In genomic region chr14:69005432-69006148, GRCh38 we compare ENCODE assay signal across 9 cellular contexts. TPM values are rescaled to one million over a fixed set of nuclear protein-coding genes. Genes with fewer than 3 reads are reported as not detected.
DNase-seq lines count a peak whose midpoint lies in the region; ATAC-seq, FAIRE-seq and TF ChIP-seq lines count a peak whose summit lies in the region.
"Had no signal": no experiment of that assay in that cellular context is flagged by ENCODE, and none has a peak within 500 bp of the region (broad histone marks: within the 10 kb centered on the region; RNA-seq: fewer than 3 reads in every experiment).

No MANE protein-coding gene starts in this region.

- H3K9me3 Mint-ChIP-seq in stimulated activated naive CD8-positive, alpha-beta T cell treated with anti-CD3 and anti-CD28 coated beads, Interleukin-15, amount 100 ng/mL, for 72 hours = no peaks in the 10 kb centered on the region
- no peaks in the 10 kb centered on the region for H3K9me3 Mint-ChIP-seq in naive thymus-derived CD8-positive, alpha-beta T cell
- H3K9me3 Mint-ChIP-seq: activated B cell treated with CpG ODN at 0.5 μM for 24 hours had no signal

- no peaks in the 10 kb centered on the region for H3K27me3 Mint-ChIP-seq in stimulated activated naive CD8-positive, alpha-beta T cell treated with anti-CD3 and anti-CD28 coated beads, Interleukin-15, amount 100 ng/mL, for 72 hours
- peaks cover 0 to 10% (median 3%) of the 10 kb centered on the region in 5 donors for H3K27me3 Mint-ChIP-seq in naive thymus-derived CD8-positive, alpha-beta T cell

- no TSS peak for BruUV-seq in HepG2 (replicated peaks; lab: Mats Ljungman, UMichigan)

- H2AFZ ChIP-seq in HepG2 (ENCODE audit: low read length) = no peak overlapping the region

- H3K9me3 ChIP-seq in breast epithelium (no peaks in the 10 kb centered on the region), HepG2 (ENCODE audit: low read length) (no peaks in the 10 kb centered on the region), spleen (no peaks in the 10 kb centered on the region)

- 20% methylated on average over 10 of the region's 11 CpGs for WGBS in HepG2 (ENCODE audit: low lambda C conversion rate)
- WGBS in spleen, 5 donors = 71 to 81% (median 73%) methylated on average over 8 to 11 of the region's 11 CpGs

- no peak overlapping the region for H3K4me3 Mint-ChIP-seq in stimulated activated naive CD8-positive, alpha-beta T cell treated with anti-CD3 and anti-CD28 coated beads, Interleukin-15, amount 100 ng/mL, for 72 hours
- H3K4me3 Mint-ChIP-seq in naive thymus-derived CD8-positive, alpha-beta T cell = no peak overlapping the region
- H3K4me3 Mint-ChIP-seq: activated B cell treated with CpG ODN at 0.5 μM for 24 hours had no signal

- POLR2A ChIA-PET in HepG2 (lab: Yijun Ruan, JAX) = interaction anchor here (1.0 to 1.6 kb wide), 2 partner anchors 25 to 28 kb away, joined by 3 to 4 read pairs; no protein-coding TSS in a partner anchor
- POLR2A ChIA-PET in naive thymus-derived CD8-positive, alpha-beta T cell (lab: Charles Lee) = interaction anchor here (0.7 kb wide), 1 partner anchor 11 kb away, joined by 3 read pairs; no protein-coding TSS in a partner anchor

- TF ChIP-seq RAD21 in HepG2 (CRISPR knock-in tag; IDR thresholded peaks at IDR 0.05) = no peak

- H3K36me3 Mint-ChIP-seq in naive thymus-derived CD8-positive, alpha-beta T cell = no peaks in the 10 kb centered on the region

- H3K79me2 ChIP-seq in HepG2 (ENCODE audit: insufficient read depth, low read length) = no peaks in the 10 kb centered on the region

- no peaks in the 10 kb centered on the region for H4K20me1 ChIP-seq in HepG2 (ENCODE audit: insufficient read depth, low read length)

- in situ Hi-C loops in HepG2 (cut with HindIII; ENCODE audit: extremely low pct_ligation_motif_present, low pct_unique_long_range_greater_than_20kb) = no loop called here

- FAIRE-seq in HepG2 (lab: Jason Lieb, UNC) = no peak

- H3K27ac Mint-ChIP-seq in stimulated activated naive CD8-positive, alpha-beta T cell treated with anti-CD3 and anti-CD28 coated beads, Interleukin-15, amount 100 ng/mL, for 72 hours = no peak overlapping the region
- peak overlapping the region in 2 of 10 donors; percentile 17 to 72 for H3K27ac Mint-ChIP-seq in naive thymus-derived CD8-positive, alpha-beta T cell
- H3K27ac Mint-ChIP-seq: activated B cell treated with CpG ODN at 0.5 μM for 24 hours had no signal

- H3K4me1 ChIP-seq in breast epithelium (peaks cover 7 to 10% of the 10 kb centered on the region in 2 donors), HepG2 (ENCODE audit: insufficient read depth, low read length) (peaks cover 28% of the 10 kb centered on the region), spleen (peaks cover 0 to 9% (median 2%) of the 10 kb centered on the region in 6 donors)

- ATAC-seq in stimulated activated naive CD8-positive, alpha-beta T cell treated with anti-CD3 and anti-CD28 coated beads, Interleukin-15, Interleukin-2, amounts not matched to agents 100 U/mL and 50 U/mL, for 24 hours = peak; percentile 26
- no peak for ATAC-seq in stimulated activated naive CD8-positive, alpha-beta T cell treated with anti-CD3 and anti-CD28 coated beads, Interleukin-15, amount 100 ng/mL, for 72 hours
- ATAC-seq in HepG2 = peak; percentile 63
- no peak for ATAC-seq in naive thymus-derived CD8-positive, alpha-beta T cell

- CTCF ChIA-PET in HepG2 (lab: Yijun Ruan, JAX; ENCODE audit: low intra/inter-chr PET ratio, low total read pairs) = no interaction called here

- no peak for TF ChIP-seq EP300 in HepG2 (IDR thresholded peaks at IDR 0.05; ENCODE audit: low read depth in 2 of 2, low read length in 2 of 2)
- no peak for TF ChIP-seq EP300 in HepG2 (CRISPR knock-in tag; IDR thresholded peaks at IDR 0.05; ENCODE audit: borderline replicate concordance)

- no peak for TF ChIP-seq CTCF in breast epithelium (IDR thresholded peaks at IDR 0.05)
- no peak for TF ChIP-seq CTCF in HepG2 (CRISPR knock-in tag; IDR thresholded peaks at IDR 0.05)
- TF ChIP-seq CTCF in spleen (IDR thresholded peaks at IDR 0.05 in 8 of 11, conservative IDR thresholded peaks at IDR 0.05 in 3 of 11) = no peak

- no peak for DNase-seq in stimulated activated naive CD8-positive, alpha-beta T cell treated with anti-CD3 and anti-CD28 coated beads, Interleukin-15, Interleukin-2, amounts not matched to agents 100 U/mL and 50 U/mL, for 24 hours
- DNase-seq in stimulated activated naive CD8-positive, alpha-beta T cell treated with anti-CD3 and anti-CD28 coated beads, Interleukin-15, amount 100 ng/mL, for 72 hours = no peak
- peak; percentile 58 to 74 for DNase-seq in breast epithelium (ENCODE audit: low spot score in 2 of 2)
- peak; percentile 57 for DNase-seq in HepG2 (ENCODE audit: low spot score)
- no peak for DNase-seq in naive thymus-derived CD8-positive, alpha-beta T cell
- DNase-seq in NCI-H1092 treated with DMSO at 0.1 percent for 48 hours (lab: John Stamatoyannopoulos, UW) = no peak
- no peak for DNase-seq in spleen
- no peak for DNase-seq in stimulated activated CD4-positive, alpha-beta T cell treated with anti-CD3 and anti-CD28 coated beads, Interleukin-4, amount 100 ng/mL, for 24 hours
- DNase-seq: activated B cell treated with CpG ODN at 0.5 μM for 24 hours had no signal

- intact Hi-C loops in breast epithelium (cut with DNase I; ENCODE audit: low total_unique reads) (no loop called here), HepG2 (cut with micrococcal nuclease; ENCODE audit: unreplicated experiment) (no loop called here), spleen (cut with DNase I; ENCODE audit: low total_unique reads) (no loop called here)

- peaks cover 5% of the 10 kb centered on the region for H3K4me1 Mint-ChIP-seq in stimulated activated naive CD8-positive, alpha-beta T cell treated with anti-CD3 and anti-CD28 coated beads, Interleukin-15, amount 100 ng/mL, for 72 hours
- H3K4me1 Mint-ChIP-seq in naive thymus-derived CD8-positive, alpha-beta T cell = peaks cover 7 to 21% (median 13%) of the 10 kb centered on the region in 4 donors
- H3K4me1 Mint-ChIP-seq: activated B cell treated with CpG ODN at 0.5 μM for 24 hours had no signal

- no peak overlapping the region for H3K9ac ChIP-seq in HepG2 (ENCODE audit: insufficient read depth, low read depth, low read length)

- TF ChIP-seq POLR2A in breast epithelium (IDR thresholded peaks at IDR 0.05) = no peak
- TF ChIP-seq POLR2A in HepG2 (IDR thresholded peaks at IDR 0.05; ENCODE audit: insufficient read depth in 1 of 2, low read depth in 2 of 2, low read length in 2 of 2) = no peak
- no peak for TF ChIP-seq POLR2A in spleen (IDR thresholded peaks at IDR 0.05)

- H3K4me3 ChIP-seq in breast epithelium = peak overlapping the region in 1 of 3 donors; percentile 15
- H3K4me3 ChIP-seq in HepG2 (replicated peaks in 1 of 3; ENCODE audit: insufficient read depth in 1 of 3, low read depth in 2 of 3, low read length in 3 of 3) = no peak overlapping the region
- H3K4me3 ChIP-seq in spleen = no peak overlapping the region

- H3K36me3 ChIP-seq in breast epithelium (no peaks in the 10 kb centered on the region), HepG2 (replicated peaks in 1 of 2; ENCODE audit: control insufficient read depth in 1 of 2, insufficient read depth in 2 of 2, low read length in 2 of 2) (no peaks in the 10 kb centered on the region), spleen (no peaks in the 10 kb centered on the region)

- H3K27ac ChIP-seq in breast epithelium (peak overlapping the region; percentile 55 to 75), HepG2 (ENCODE audit: extremely low read length, insufficient read depth, low read length) (no peak overlapping the region), spleen (peak overlapping the region in 1 of 8 donors; percentile 29)

- no peaks in the 10 kb centered on the region for H3K27me3 ChIP-seq in breast epithelium
- peaks cover 0 to 26% of the 10 kb centered on the region in 2 experiments; a peak in 3 of 5 replicates for H3K27me3 ChIP-seq in HepG2 (ENCODE audit: control insufficient read depth in 1 of 2, insufficient read depth in 2 of 2, low read length in 2 of 2)
- peaks cover 0 to 5% (median 0%) of the 10 kb centered on the region in 7 donors for H3K27me3 ChIP-seq in spleen (replicated peaks in 1 of 7)

- H3K4me2 ChIP-seq in HepG2 (ENCODE audit: low read depth, low read length) = peak overlapping the region; percentile 13; the same call in 1 of the 2 replicates

RNA-seq across cellular contexts. Expression of gene ACTN1, which starts 26.5 kb away (rescaled TPM):
- total RNA-seq in breast epithelium (100 to 1,000 TPM in 2 of 3 donors, 10 to 100 TPM in 1; 75.0 to 295 (median 290) TPM), HepG2 (2016; rRNA removed; fragmentation: Illumina TruSeq; extraction: Trizol) (58.6 and 62.4 TPM in 2 replicates), spleen (100 to 1,000 TPM in 5 of 7 donors, 10 to 100 TPM in 2; 87.3 to 315 (median 121) TPM)
- 9.6 and 10.7 TPM in 2 replicates for total RNA-seq in HepG2 (2016; cell fraction: cytosol; rRNA removed; fragmentation: Illumina TruSeq; extraction: Trizol; ENCODE audit: low read depth)
- total RNA-seq in HepG2 (2016; cell fraction: insoluble cytoplasmic fraction; rRNA removed; fragmentation: Illumina TruSeq; extraction: Trizol) = 55.0 and 63.6 TPM in 2 replicates
- total RNA-seq in HepG2 (2016; cell fraction: membrane; rRNA removed; fragmentation: Illumina TruSeq; extraction: Trizol) = 25.2 and 28.3 TPM in 2 replicates
- 62.9 and 75.6 TPM in 2 replicates for total RNA-seq in HepG2 (2016; cell fraction: nucleus; rRNA removed; fragmentation: Illumina TruSeq; extraction: Trizol)
- polyA plus RNA-seq in HepG2 (2011; rRNA removed) (152 and 162 TPM in 2 replicates), spleen (10 to 100 TPM; 15.4 to 33.0 (median 26.0) TPM)
- 97.7 and 136 TPM in 2 replicates for polyA plus RNA-seq in HepG2 (2011; cell fraction: cytosol; rRNA removed)
- 162 and 195 TPM in 2 replicates for polyA plus RNA-seq in HepG2 (2011; cell fraction: nucleus; rRNA removed)
- polyA plus RNA-seq in HepG2 (2012) = 109 and 118 TPM in 2 replicates
- polyA plus RNA-seq in HepG2 (2016; cell fraction: cytosol; fragmentation: Illumina TruSeq; extraction: Trizol; ENCODE audit: low read depth) = 8.0 and 10.4 TPM in 2 replicates
- polyA plus RNA-seq in HepG2 (2016; cell fraction: insoluble cytoplasmic fraction; fragmentation: Illumina TruSeq; extraction: Trizol; ENCODE audit: low read depth) = 67.9 and 88.1 TPM in 2 replicates
- 15.3 and 18.8 TPM in 2 replicates for polyA plus RNA-seq in HepG2 (2016; cell fraction: membrane; fragmentation: Illumina TruSeq; extraction: Trizol; ENCODE audit: low read depth)
- polyA plus RNA-seq in HepG2 (2016; cell fraction: nucleus; fragmentation: Illumina TruSeq; extraction: Trizol; ENCODE audit: insufficient read depth, low read depth) = 91.6 and 93.8 TPM in 2 replicates
- polyA minus RNA-seq in HepG2 (2011; rRNA and poly(A)+ RNA removed; ENCODE audit: low replicate concordance) = 144 and 214 TPM in 2 replicates
- 167 and 168 TPM in 2 replicates for polyA minus RNA-seq in HepG2 (2011; cell fraction: cytosol; rRNA and poly(A)+ RNA removed)
- 119 and 126 TPM in 2 replicates for polyA minus RNA-seq in HepG2 (2011; cell fraction: nucleus; rRNA and poly(A)+ RNA removed)
- 100 to 1,000 TPM; 333 to 341 TPM for total RNA-seq in naive thymus-derived CD8-positive, alpha-beta T cell
- 100 to 1,000 TPM; 144 to 436 (median 267) TPM for polyA plus RNA-seq in naive thymus-derived CD8-positive, alpha-beta T cell

Comparison
In these comparisons a context has a peak if more than half of its experiments do, and no peak if none do; other contexts are left out.
1. ATAC-seq: peak in stimulated activated naive CD8-positive, alpha-beta T cell treated with anti-CD3 and anti-CD28 coated beads, Interleukin-15, Interleukin-2, amounts not matched to agents 100 U/mL and 50 U/mL, for 24 hours (single experiment) and HepG2 (single experiment); none in stimulated activated naive CD8-positive, alpha-beta T cell treated with anti-CD3 and anti-CD28 coated beads, Interleukin-15, amount 100 ng/mL, for 72 hours (single experiment) and naive thymus-derived CD8-positive, alpha-beta T cell (0 of 2).
2. DNase-seq: peak in breast epithelium (2 of 2) and HepG2 (single experiment); none in stimulated activated naive CD8-positive, alpha-beta T cell treated with anti-CD3 and anti-CD28 coated beads, Interleukin-15, Interleukin-2, amounts not matched to agents 100 U/mL and 50 U/mL, for 24 hours (single experiment), stimulated activated naive CD8-positive, alpha-beta T cell treated with anti-CD3 and anti-CD28 coated beads, Interleukin-15, amount 100 ng/mL, for 72 hours (0 of 2), naive thymus-derived CD8-positive, alpha-beta T cell (0 of 10), NCI-H1092 treated with DMSO at 0.1 percent for 48 hours (single experiment), spleen (single experiment) and stimulated activated CD4-positive, alpha-beta T cell treated with anti-CD3 and anti-CD28 coated beads, Interleukin-4, amount 100 ng/mL, for 24 hours (single experiment).